16 cellular contexts compared by ENCODE assay signal in the genomic region with DNA sequence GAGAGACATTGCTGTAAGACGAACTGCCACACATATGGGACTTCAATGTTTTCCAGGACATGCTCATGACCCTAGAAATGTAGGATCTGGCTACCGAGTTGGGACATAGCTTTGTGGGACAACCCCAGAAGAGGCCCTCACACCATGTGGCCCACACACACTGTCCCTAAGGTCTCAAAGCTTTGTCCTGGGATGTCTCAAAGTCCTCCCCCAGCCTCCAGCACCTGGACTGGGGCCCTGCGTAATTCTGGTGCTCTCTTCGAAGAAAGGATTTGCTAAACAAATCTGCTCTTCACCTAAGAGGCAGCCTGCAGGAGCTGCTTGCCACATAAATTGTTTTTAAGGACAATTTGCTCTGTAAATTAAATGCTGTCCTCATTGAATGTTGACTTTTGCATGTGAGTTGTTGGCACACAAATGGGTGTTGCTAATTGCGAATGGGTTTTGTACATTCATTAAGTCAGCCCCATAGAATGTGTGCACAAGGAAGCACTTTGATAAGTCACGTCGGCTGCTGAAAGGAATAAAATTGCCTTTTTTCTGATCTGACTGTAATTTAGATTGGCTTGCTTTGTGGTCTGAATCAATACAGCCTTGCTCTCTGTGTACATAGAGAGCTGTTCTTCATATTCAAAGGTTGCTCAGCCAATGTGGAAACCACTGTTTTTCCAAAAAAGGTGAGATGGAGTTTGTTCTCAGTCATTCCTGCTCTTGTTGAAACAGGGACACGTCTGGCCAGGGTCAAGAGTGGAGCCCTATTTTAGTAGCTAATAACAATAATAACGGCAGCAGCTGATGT.
DNase-seq lines count a peak whose midpoint lies in the region; ATAC-seq and TF ChIP-seq lines count a peak whose summit lies in the region.
"Had no signal": no experiment of that assay in that cellular context is flagged by ENCODE, and none has a peak within 500 bp of the region (broad histone marks: within the 10 kb centered on the region; RNA-seq: fewer than 3 reads in every experiment).

No MANE protein-coding gene starts in this region.

- DNase-seq in DMS153 treated with DMSO at 0.1 percent for 48 hours (lab: John Stamatoyannopoulos, UW; ENCODE audit: unreplicated experiment) (peak; percentile 97), NCI-H146 (lab: John Stamatoyannopoulos, UW) (peak; percentile 96), NCI-H345 treated with DMSO at 0.1 percent for 48 hours (lab: John Stamatoyannopoulos, UW; ENCODE audit: unreplicated experiment) (peak; percentile 55), left lobe of liver (ENCODE audit: low spot score) (peak; percentile 60), posterior vena cava (ENCODE audit: low spot score) (no peak), SIG-M5 (lab: John Stamatoyannopoulos, UW) (no peak), omental fat pad (ENCODE audit: low spot score) (no peak), medulla oblongata (ENCODE audit: extremely low spot score) (no peak)
- DNase-seq: activated CD4-positive, alpha-beta T cell treated with anti-CD3 and anti-CD28 coated beads, Interleukin-2, amount 50 U/mL, for 1 hour; DND-41; NCI-H2171; nucleus accumbens; SHP77; stimulated activated CD4-positive, alpha-beta T cell treated with anti-CD3 and anti-CD28 coated beads, Interleukin-2, amount 100 ng/mL, for 24 hours; T-helper 9 cell; upper lobe of left lung had no signal

- ATAC-seq in left lobe of liver (peak; percentile 76), omental fat pad (ENCODE audit: low FRiP score) (no peak)

- no peak for TF ChIP-seq CTCF in omental fat pad (IDR thresholded peaks at IDR 0.05)

- intact Hi-C loops in posterior vena cava (cut with DNase I), result no loop called here

Comparison
In these comparisons a context has a peak if more than half of its experiments do, and no peak if none do; other contexts are left out.
1. DNase-seq: peak in DMS153 treated with DMSO at 0.1 percent for 48 hours (single experiment), NCI-H146 (single experiment), NCI-H345 treated with DMSO at 0.1 percent for 48 hours (single experiment) and left lobe of liver (single experiment); none in posterior vena cava (single experiment), SIG-M5 (single experiment), omental fat pad (single experiment) and medulla oblongata (single experiment).